ENCODE assay signal across 24 cellular contexts in the genomic region with DNA sequence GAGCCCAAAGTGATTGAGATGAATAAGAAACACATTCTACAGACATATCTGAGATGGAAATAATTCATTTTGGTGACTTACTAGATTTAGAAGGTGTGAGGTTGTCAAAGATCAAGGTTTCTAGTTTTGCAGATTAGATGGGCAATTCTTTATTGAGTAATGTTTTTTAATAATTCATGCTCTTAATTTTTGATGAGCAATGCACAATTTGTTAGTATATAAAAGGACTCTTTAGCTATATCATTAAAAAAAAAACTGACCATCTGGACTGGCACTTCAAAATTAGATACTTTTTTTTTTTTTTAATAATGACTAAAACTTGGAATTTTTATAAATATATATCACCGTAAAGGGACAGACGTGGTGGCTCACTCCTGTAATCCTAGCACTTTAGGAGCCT.
DNase-seq lines count a peak whose midpoint lies in the region; ATAC-seq, FAIRE-seq and TF ChIP-seq lines count a peak whose summit lies in the region.
"Had no signal": no experiment of that assay in that cellular context is flagged by ENCODE, and none has a peak within 500 bp of the region (broad histone marks: within the 10 kb centered on the region; RNA-seq: fewer than 3 reads in every experiment).

No MANE protein-coding gene starts in this region.

- H3K4me2 ChIP-seq in HepG2 (ENCODE audit: low read depth, low read length) (no peak overlapping the region), K562 (ENCODE audit: insufficient read depth, low read length) (no peak overlapping the region)
- H3K4me2 ChIP-seq: BLaER1 had no signal

- H3K27ac ChIP-seq in HepG2 (ENCODE audit: extremely low read length, insufficient read depth, low read length) (no peak overlapping the region), right lobe of liver (no peak overlapping the region), K562 (ENCODE audit: extremely low read depth, low read depth, low read length) (no peak overlapping the region)
- H3K27ac ChIP-seq: 22Rv1, BLaER1 had no signal

- BruUV-seq in HepG2 (replicated peaks; lab: Mats Ljungman, UMichigan) (no TSS peak), K562 (replicated peaks; lab: Mats Ljungman, UMichigan) (no TSS peak)

- CTCF ChIA-PET in HepG2 (lab: Yijun Ruan, JAX; ENCODE audit: low intra/inter-chr PET ratio, low total read pairs), result no interaction called here
- CTCF ChIA-PET in K562 (lab: Yijun Ruan, JAX; ENCODE audit: low intra/inter-chr PET ratio), result no interaction called here

- H3K9ac ChIP-seq in HepG2 (ENCODE audit: insufficient read depth, low read depth, low read length) (no peak overlapping the region), K562 (ENCODE audit: insufficient read depth in 1 of 2, low read depth in 2 of 2, low read length in 2 of 2) (no peak overlapping the region)
- H3K9ac ChIP-seq: BLaER1 had no signal

- POLR2A ChIA-PET in HepG2 (lab: Yijun Ruan, JAX), result no interaction called here
- POLR2A ChIA-PET in K562 (lab: Yijun Ruan, JAX), result no interaction called here

- ATAC-seq in HepG2 (no peak), right lobe of liver (no peak), K562 (no peak)
- ATAC-seq: GM12878 had no signal

- no peaks in the 10 kb centered on the region for H3K79me2 ChIP-seq in HepG2 (ENCODE audit: insufficient read depth, low read length)
- H3K79me2 ChIP-seq in K562 (ENCODE audit: control insufficient read depth, insufficient read depth, low read length), result no peaks in the 10 kb centered on the region

- H3K27me3 ChIP-seq in HepG2 (ENCODE audit: control insufficient read depth in 1 of 2, insufficient read depth in 2 of 2, low read length in 2 of 2) (no peaks in the 10 kb centered on the region), right lobe of liver (no peaks in the 10 kb centered on the region), K562 (ENCODE audit: control insufficient read depth in 2 of 2, insufficient read depth in 2 of 2, low read length in 2 of 2) (no peaks in the 10 kb centered on the region)
- H3K27me3 ChIP-seq: BE2C, BLaER1 had no signal

- TF ChIP-seq RAD21 in HepG2 (CRISPR knock-in tag; IDR thresholded peaks at IDR 0.05), result no peak
- TF ChIP-seq RAD21 in K562 (CRISPR knock-in tag; conservative IDR thresholded peaks at IDR 0.05 in 1 of 2, IDR thresholded peaks at IDR 0.05 in 1 of 2), result no peak

- no peak for TF ChIP-seq EP300 in HepG2 (IDR thresholded peaks at IDR 0.05; ENCODE audit: low read depth in 2 of 2, low read length in 2 of 2)
- no peak for TF ChIP-seq EP300 in HepG2 (CRISPR knock-in tag; IDR thresholded peaks at IDR 0.05; ENCODE audit: borderline replicate concordance)
- no peak for TF ChIP-seq EP300 in K562 (IDR thresholded peaks at IDR 0.05; ENCODE audit: low read length)

- FAIRE-seq in HepG2 (lab: Jason Lieb, UNC), result no peak
- FAIRE-seq in K562 (lab: Jason Lieb, UNC), result no peak
- FAIRE-seq: GM12878, GM12892, GM18507 had no signal

- in situ Hi-C loops in HepG2 (cut with HindIII; ENCODE audit: extremely low pct_ligation_motif_present, low pct_unique_long_range_greater_than_20kb), result no loop called here
- in situ Hi-C loops in K562 (cut with MboI), result no loop called here

- no peak for TF ChIP-seq CTCF in HepG2 (CRISPR knock-in tag; IDR thresholded peaks at IDR 0.05)
- TF ChIP-seq CTCF in right lobe of liver (IDR thresholded peaks at IDR 0.05), result no peak
- no peak for TF ChIP-seq CTCF in K562 (IDR thresholded peaks at IDR 0.05 in 2 of 3, conservative IDR thresholded peaks at IDR 0.05 in 1 of 3; ENCODE audit: insufficient read depth in 2 of 3, low read depth in 1 of 3, low read length in 3 of 3)

- H3K4me3 ChIP-seq in HepG2 (replicated peaks in 1 of 3; ENCODE audit: insufficient read depth in 1 of 3, low read depth in 2 of 3, low read length in 3 of 3) (no peak overlapping the region), right lobe of liver (no peak overlapping the region), K562 (no peak overlapping the region)
- H3K4me3 ChIP-seq: BLaER1, GM12878 had no signal

- no peaks in the 10 kb centered on the region for H3K4me1 ChIP-seq in HepG2 (ENCODE audit: insufficient read depth, low read length)
- H3K4me1 ChIP-seq in right lobe of liver, result no peaks in the 10 kb centered on the region
- H3K4me1 ChIP-seq in K562 (replicated peaks in 1 of 2; ENCODE audit: control insufficient read depth in 2 of 2, insufficient read depth in 2 of 2, low read length in 2 of 2), result no peaks in the 10 kb centered on the region

- H2AFZ ChIP-seq in HepG2 (ENCODE audit: low read length), result no peak overlapping the region
- no peak overlapping the region for H2AFZ ChIP-seq in K562 (ENCODE audit: low read depth, low read length)

- 52% methylated on average over 2 of the region's 2 CpGs for WGBS in HepG2 (ENCODE audit: low lambda C conversion rate)
- WGBS in right lobe of liver (ENCODE audit: insufficient coverage, low coverage, low lambda C conversion rate, missing lambda C conversion rate), result 92% methylated on average over 2 of the region's 2 CpGs
- WGBS in K562 (ENCODE audit: insufficient coverage, low coverage, missing lambda C conversion rate), result 0% methylated on average over 2 of the region's 2 CpGs

- H4K20me1 ChIP-seq in HepG2 (ENCODE audit: insufficient read depth, low read length) (no peaks in the 10 kb centered on the region), K562 (replicated peaks; ENCODE audit: control insufficient read depth, insufficient read depth, low read length) (no peaks in the 10 kb centered on the region)
- H4K20me1 ChIP-seq: BLaER1 had no signal

- intact Hi-C loops in HepG2 (cut with micrococcal nuclease; ENCODE audit: unreplicated experiment), result no loop called here
- intact Hi-C loops in right lobe of liver (cut with DNase I), result no loop called here
- intact Hi-C loops in K562 (cut with micrococcal nuclease), result no loop called here

- no peaks in the 10 kb centered on the region for H3K9me1 ChIP-seq in K562 (ENCODE audit: control insufficient read depth, insufficient read depth, low read length)

- DNase-seq in HepG2 (ENCODE audit: low spot score) (no peak), right lobe of liver (no peak), K562 (ENCODE audit: extremely low read depth in 1 of 4, low spot score in 3 of 4) (no peak), activated gamma-delta T cell (lab: John Stamatoyannopoulos, UW) (no peak)
- no peak for DNase-seq in activated CD4-positive, CD25-positive, alpha-beta regulatory T cell treated with anti-CD3 and anti-CD28 coated beads, Interleukin-2, amount 50 U/mL, for 72 hours
- DNase-seq: ACHN; BE2C; C1 segment of cervical spinal cord; CD4-positive, alpha-beta memory T cell; CD4-positive, CD25-positive, alpha-beta regulatory T cell; CD8-positive, alpha-beta memory T cell; COR-L47; DMS 273 treated with DMSO at 0.1 percent for 48 hours; DMS153; DMS53; DMS79; DND-41; EL; GDM1 had no signal

- TF ChIP-seq POLR2A in HepG2 (IDR thresholded peaks at IDR 0.05; ENCODE audit: insufficient read depth in 1 of 2, low read depth in 2 of 2, low read length in 2 of 2), result no peak
- TF ChIP-seq POLR2A in right lobe of liver (IDR thresholded peaks at IDR 0.05), result no peak
- TF ChIP-seq POLR2A in K562 (conservative IDR thresholded peaks at IDR 0.05), result no peak

- H3K9me3 ChIP-seq in HepG2 (ENCODE audit: low read length) (no peaks in the 10 kb centered on the region), right lobe of liver (no peaks in the 10 kb centered on the region), K562 (replicated peaks; ENCODE audit: control insufficient read depth, insufficient read depth, low read depth, low read length) (no peaks in the 10 kb centered on the region)
- H3K9me3 ChIP-seq: BE2C, BLaER1 had no signal

- H3K36me3 ChIP-seq in HepG2 (replicated peaks in 1 of 2; ENCODE audit: control insufficient read depth in 1 of 2, insufficient read depth in 2 of 2, low read length in 2 of 2) (no peaks in the 10 kb centered on the region), right lobe of liver (no peaks in the 10 kb centered on the region), K562 (ENCODE audit: control insufficient read depth, insufficient read depth, low read length) (no peaks in the 10 kb centered on the region)
- H3K36me3 ChIP-seq: BE2C, BLaER1 had no signal

TF ChIP-seq in HepG2, 621 proteins besides CTCF, POLR2A, EP300 and RAD21:
- TF ChIP-seq MAFK (conservative IDR thresholded peaks at IDR 0.05 in 1 of 2, IDR thresholded peaks at IDR 0.05 in 1 of 2; ENCODE audit: low read length in 2 of 2) (peak in 1 of 2 experiments; percentile 61; a peak in 2 of 4 replicates), TCF12 (IDR thresholded peaks at IDR 0.05) (no peak), TCF12 (CRISPR knock-in tag; IDR thresholded peaks at IDR 0.05) (no peak), HBP1 (CRISPR knock-in tag; IDR thresholded peaks at IDR 0.05; ENCODE audit: low read depth) (no peak), MAFF (IDR thresholded peaks at IDR 0.05; ENCODE audit: low read depth, low read length) (peak; percentile 22; the same call in 1 of the 2 replicates)
TF ChIP-seq in HepG2: peak in this region for 2.

TF ChIP-seq in K562, 482 proteins besides CTCF, POLR2A, EP300 and RAD21:
- TF ChIP-seq ZNF785 (CRISPR knock-in tag; IDR thresholded peaks at IDR 0.05) (no peak), ZNF316 (IDR thresholded peaks at IDR 0.05) (peak; percentile 39; the same call in 1 of the 2 replicates)

Comparison
In these comparisons a context has a peak if more than half of its experiments do, and no peak if none do; other contexts are left out.
1. Of the 241 proteins assayed by ChIP-seq in both HepG2 and K562: peak only in HepG2: MAFF; only in K562: none; in both: none; in neither: 239; mixed calls (peak in some experiments, not most) for 1.